ENCODE assay signal across 8 cellular contexts in genomic region chr10:21292763-21293517, GRCh38.
DNase-seq lines count a peak whose midpoint lies in the region; ATAC-seq and TF ChIP-seq lines count a peak whose summit lies in the region.

No MANE protein-coding gene starts in this region.

- H3K4me1 ChIP-seq in Caco-2 (peaks cover 48% of the 10 kb centered on the region), PC-3 (ENCODE audit: insufficient read depth, low read length) (peaks cover 14% of the 10 kb centered on the region), esophagus muscularis mucosa (peaks cover 14 to 22% (median 17%) of the 10 kb centered on the region in 4 donors)

- CTCF ChIA-PET in Caco-2 (lab: Charles Lee) (interaction anchor here (0.6 to 1.1 kb wide), 6 partner anchors 11 to 737 kb away, joined by 3 to 4 read pairs (median 3); no protein-coding TSS in a partner anchor), PC-3 (lab: Charles Lee) (no interaction called here)

- H3K9me3 ChIP-seq in Caco-2: 0 out of 2 replicates have a peak, but pooled peaks cover 3% of the 10 kb centered on the region
- no peaks in the 10 kb centered on the region for H3K9me3 ChIP-seq in PC-3 (ENCODE audit: low read length)
- H3K9me3 ChIP-seq in esophagus muscularis mucosa: no peaks in the 10 kb centered on the region

- ATAC-seq in PC-3 (peak; percentile 89), HG03135 (IDR thresholded peaks at IDR 0.05; ENCODE audit: unreplicated experiment) (no peak)

- H2AFZ ChIP-seq in PC-3 (ENCODE audit: low read length): peak overlapping the region; percentile 64

- H3K27ac Mint-ChIP-seq in Caco-2 (ENCODE audit: unreplicated experiment): peak overlapping the region; percentile 65

- peak overlapping the region; percentile 9; the same call in 1 of the 2 replicates for H3K9ac ChIP-seq in PC-3 (ENCODE audit: low read length)

- no peaks in the 10 kb centered on the region for H3K9me2 ChIP-seq in PC-3 (replicated peaks; ENCODE audit: low read length)

- no peaks in the 10 kb centered on the region for H3F3A ChIP-seq in PC-3 (ENCODE audit: low read length, unreplicated experiment)

- POLR2A ChIA-PET in Caco-2 (lab: Charles Lee): interaction anchor here (0.6 to 1.2 kb wide), 5 partner anchors 21 to 335 kb away, joined by 3 to 9 read pairs (median 4); partner anchors contain the start of gene SKIDA1
- POLR2A ChIA-PET in PC-3 (lab: Charles Lee; ENCODE audit: unreplicated experiment): interaction anchor here (0.5 to 0.6 kb wide), 4 partner anchors 35 to 233 kb away, joined by 3 to 8 read pairs (median 4); partner anchors contain the start of gene SKIDA1

- H3K4me3 ChIP-seq in Caco-2 (ENCODE audit: low read depth, low read length) (peak overlapping the region; percentile 29), PC-3 (ENCODE audit: low read length) (peak overlapping the region; percentile 60), esophagus muscularis mucosa (peak overlapping the region; percentile 28 to 48 (median 33))

- H3K27me3 Mint-ChIP-seq in Caco-2 (ENCODE audit: insufficient read depth, unreplicated experiment): no peaks in the 10 kb centered on the region

- H3K27me3 ChIP-seq in Caco-2 (replicated peaks; ENCODE audit: control insufficient read depth, insufficient read depth, low read length) (no peaks in the 10 kb centered on the region), PC-3 (ENCODE audit: low read length) (no peaks in the 10 kb centered on the region), esophagus muscularis mucosa (no peaks in the 10 kb centered on the region)

- 3% methylated on average over 14 of the region's 14 CpGs for WGBS in esophagus muscularis mucosa

- H3K9me3 Mint-ChIP-seq in Caco-2 (ENCODE audit: unreplicated experiment): no peaks in the 10 kb centered on the region

- H3K79me2 ChIP-seq in PC-3 (ENCODE audit: low read length): no peaks in the 10 kb centered on the region

- H4K20me1 ChIP-seq in PC-3 (ENCODE audit: low read length): no peaks in the 10 kb centered on the region

- TF ChIP-seq CTCF in Caco-2 (IDR thresholded peaks at IDR 0.05; ENCODE audit: insufficient read depth in 1 of 2, low read depth in 1 of 2, low read length in 1 of 2, severe bottlenecking in 1 of 2, unreplicated experiment in 1 of 2) (no peak), PC-3 (conservative IDR thresholded peaks at IDR 0.05; ENCODE audit: low read depth, low read length) (no peak), esophagus muscularis mucosa (IDR thresholded peaks at IDR 0.05) (no peak)

- no peak for TF ChIP-seq EP300 in esophagus muscularis mucosa (IDR thresholded peaks at IDR 0.05)

- peak overlapping the region; percentile 55 for H3K27ac ChIP-seq in PC-3 (ENCODE audit: low read length)
- peak overlapping the region; percentile 36 to 67 (median 46) for H3K27ac ChIP-seq in esophagus muscularis mucosa (replicated peaks in 1 of 4)

- peak overlapping the region; percentile 73 for H3K4me3 Mint-ChIP-seq in Caco-2 (ENCODE audit: unreplicated experiment)

- DNase-seq in Caco-2 (peak; percentile 85), PC-3 (peak; percentile 92), esophagus muscularis mucosa (ENCODE audit: extremely low spot score) (no peak), myocyte (ENCODE audit: low read depth) (peak; percentile 95), T-helper 9 cell (no peak)
- DNase-seq in stimulated activated CD4-positive, alpha-beta T cell treated with anti-CD3 and anti-CD28 coated beads, Interleukin-4, amount 100 ng/mL, for 1 hour: no peak
- DNase-seq in activated T-cell treated with anti-CD3 and anti-CD28 coated beads, Interleukin-2, amount 50 U/mL, for 1 hour: no peak

- H3K36me3 ChIP-seq in Caco-2 (ENCODE audit: control insufficient read depth, insufficient read depth, low read length) (no peaks in the 10 kb centered on the region), PC-3 (ENCODE audit: low read depth, low read length) (no peaks in the 10 kb centered on the region), esophagus muscularis mucosa (no peaks in the 10 kb centered on the region)

- H3K4me1 Mint-ChIP-seq in Caco-2 (ENCODE audit: low read depth, unreplicated experiment): peaks cover 40% of the 10 kb centered on the region

- TF ChIP-seq POLR2A in esophagus muscularis mucosa (IDR thresholded peaks at IDR 0.05; ENCODE audit: low read depth): no peak

- peak overlapping the region; percentile 78 for H3K4me2 ChIP-seq in PC-3 (ENCODE audit: low read length)

- intact Hi-C loops in Caco-2 (cut with micrococcal nuclease; ENCODE audit: unreplicated experiment): loop anchor here (1.0 to 5.0 kb wide), 5 partner anchors 42 to 184 kb away; no protein-coding TSS in a partner anchor
- intact Hi-C loops in PC-3 (cut with micrococcal nuclease): loop anchor here (5.0 kb wide), 2 partner anchors 69 to 204 kb away; no protein-coding TSS in a partner anchor
- intact Hi-C loops in esophagus muscularis mucosa (cut with DNase I): no loop called here

- TSS peak; percentile 88 for BruUV-seq in Caco-2 (replicated peaks; lab: Mats Ljungman, UMichigan)
- BruUV-seq in PC-3 (replicated peaks; lab: Mats Ljungman, UMichigan): no TSS peak

- peaks cover 16% of the 10 kb centered on the region for H3K36me3 Mint-ChIP-seq in Caco-2 (ENCODE audit: insufficient read depth, unreplicated experiment)

Comparison
In these comparisons a context has a peak if more than half of its experiments do, and no peak if none do; other contexts are left out.
1. DNase-seq: peak in Caco-2 (2 of 2), PC-3 (single experiment) and myocyte (single experiment); none in esophagus muscularis mucosa (single experiment), stimulated activated CD4-positive, alpha-beta T cell treated with anti-CD3 and anti-CD28 coated beads, Interleukin-4, amount 100 ng/mL, for 1 hour (single experiment), T-helper 9 cell (single experiment) and activated T-cell treated with anti-CD3 and anti-CD28 coated beads, Interleukin-2, amount 50 U/mL, for 1 hour (single experiment).
2. Peak in every context shown above with its lines, with median percentiles within 50 percentile points of each other: H3K4me3 ChIP-seq.